In genomic region chr2:19838616-19839015, GRCh38 we compare ENCODE assay signal across 34 cellular contexts.
"Had no signal": no experiment of that assay in that cellular context is flagged by ENCODE, and none has a peak within 500 bp of the region (broad histone marks: within the 10 kb centered on the region; RNA-seq: fewer than 3 reads in every experiment).

No MANE protein-coding gene starts in this region.

- H3K36me3 ChIP-seq: breast epithelium, cardiac muscle cell, esophagus muscularis mucosa, gastrocnemius medialis, heart left ventricle had no signal

- H3K4me1 Mint-ChIP-seq: activated T-helper 17 cell treated with anti-CD3 and anti-CD28 coated beads, Interleukin-2, amount 50 U/mL, for 72 hours; brain; WTC11 had no signal

- H3K9me3 ChIP-seq: breast epithelium, esophagus muscularis mucosa, gastrocnemius medialis, heart left ventricle had no signal

- H3K4me1 ChIP-seq: breast epithelium, foreskin keratinocyte had no signal

- H3K27ac Mint-ChIP-seq: activated CD4-positive, alpha-beta memory T cell treated with anti-CD3 and anti-CD28 coated beads, Interleukin-2, amount 10 ng/mL, durations not matched to agents 7 days and 5 days; activated CD4-positive, alpha-beta T cell treated with anti-CD3 and anti-CD28 coated beads, Interleukin-2, amount 10 ng/mL, durations not matched to agents 7 days and 5 days; activated naive CD8-positive, alpha-beta T cell; activated T-helper 17 cell treated with anti-CD3 and anti-CD28 coated beads, Interleukin-2, amount 50 U/mL, for 72 hours; brain; dendritic cell treated with granulocyte-macrophage colony-stimulating factor and Interleukin-4, amounts not matched to agents 40 ng/mL and 50 ng/mL, for 4 days; endodermal cell; WTC11 had no signal

- H3K27me3 ChIP-seq: breast epithelium, cardiac muscle cell, esophagus muscularis mucosa, gastrocnemius medialis, heart left ventricle had no signal

- H3K4me3 ChIP-seq: breast epithelium, cardiac muscle cell, coronary artery, dorsolateral prefrontal cortex, esophagus muscularis mucosa, gastrocnemius medialis, heart left ventricle had no signal

- H3K9me3 Mint-ChIP-seq: activated CD4-positive, alpha-beta memory T cell treated with anti-CD3 and anti-CD28 coated beads, Interleukin-2, amount 10 ng/mL, durations not matched to agents 7 days and 5 days; activated CD4-positive, alpha-beta T cell treated with anti-CD3 and anti-CD28 coated beads, Interleukin-2, amount 10 ng/mL, durations not matched to agents 7 days and 5 days; activated T-cell treated with anti-CD3 and anti-CD28 coated beads, Interleukin-2, amount 50 U/mL, for 4 hours; activated T-helper 17 cell treated with anti-CD3 and anti-CD28 coated beads, Interleukin-2, amount 50 U/mL, for 72 hours; dendritic cell treated with granulocyte-macrophage colony-stimulating factor and Interleukin-4, amounts not matched to agents 40 ng/mL and 50 ng/mL, for 4 days; endodermal cell; WTC11 had no signal

- ATAC-seq: activated T-cell treated with anti-CD3 and anti-CD28 coated beads, Interleukin-2, amount 50 U/mL, for 4 hours; foreskin keratinocyte; gastrocnemius medialis; heart left ventricle; WTC11 had no signal

- H3K4me3 Mint-ChIP-seq: activated CD4-positive, alpha-beta memory T cell treated with anti-CD3 and anti-CD28 coated beads, Interleukin-2, amount 10 ng/mL, durations not matched to agents 7 days and 5 days; activated CD4-positive, alpha-beta T cell treated with anti-CD3 and anti-CD28 coated beads, Interleukin-2, amount 10 ng/mL, durations not matched to agents 7 days and 5 days; activated naive CD8-positive, alpha-beta T cell; activated T-cell treated with anti-CD3 and anti-CD28 coated beads, Interleukin-2, amount 50 U/mL, for 4 hours; activated T-helper 17 cell treated with anti-CD3 and anti-CD28 coated beads, Interleukin-2, amount 50 U/mL, for 72 hours; brain; dendritic cell treated with granulocyte-macrophage colony-stimulating factor and Interleukin-4, amounts not matched to agents 40 ng/mL and 50 ng/mL, for 4 days; endodermal cell; WTC11 had no signal

- DNase-seq: activated CD4-positive, alpha-beta memory T cell treated with anti-CD3 and anti-CD28 coated beads, Interleukin-2, amount 10 ng/mL, durations not matched to agents 7 days and 5 days; activated CD4-positive, alpha-beta T cell treated with anti-CD3 and anti-CD28 coated beads for 1 hour; activated CD4-positive, alpha-beta T cell treated with anti-CD3 and anti-CD28 coated beads for 4 hours; activated CD4-positive, alpha-beta T cell treated with anti-CD3 and anti-CD28 coated beads, Interleukin-2, amount 10 ng/mL, durations not matched to agents 7 days and 5 days; activated CD4-positive, alpha-beta T cell treated with anti-CD3 and anti-CD28 coated beads, Interleukin-2, amount 50 U/mL, for 4 hours; activated CD8-positive, alpha-beta memory T cell treated with anti-CD3 and anti-CD28 coated beads, Interleukin-2, amount 50 U/mL, for 48 hours; activated effector memory CD4-positive, alpha-beta T cell treated with Interleukin-2 at 50 U/mL for 16 hours; activated gamma-delta T cell treated with Interleukin-2 at 50 U/mL for 16 hours; activated naive CD4-positive, alpha-beta T cell treated with anti-CD3 and anti-CD28 coated beads, Interleukin-2, amount 50 U/mL, for 16 hours; activated naive CD4-positive, alpha-beta T cell treated with Interleukin-2 at 50 U/mL for 16 hours; activated T-cell treated with anti-CD3 and anti-CD28 coated beads, Interleukin-2, amount 50 U/mL, for 4 hours; amygdala; aorta; central memory CD4-positive, alpha-beta T cell; cerebellar nuclear complex; dorsolateral prefrontal cortex; effector memory CD4-positive, alpha-beta T cell; endodermal cell; erythroblast; foreskin keratinocyte; gastrocnemius medialis; glutamatergic neuron; heart left ventricle; T-helper 2 cell had no signal

- H3K27ac ChIP-seq: breast epithelium, cardiac muscle cell, coronary artery, dorsolateral prefrontal cortex, esophagus muscularis mucosa, foreskin keratinocyte, gastrocnemius medialis, heart left ventricle, VCaP had no signal

- H3K36me3 Mint-ChIP-seq: activated naive CD8-positive, alpha-beta T cell; brain; WTC11 had no signal
